21 cellular contexts compared by ENCODE assay signal in genomic region chr12:127381681-127382080, GRCh38.
A peak's percentile ranks its signal among the peaks of the same experiment; 100 is the strongest.
DNase-seq lines count a peak whose midpoint lies in the region; ATAC-seq and TF ChIP-seq lines count a peak whose summit lies in the region.
"Had no signal": no experiment of that assay in that cellular context is flagged by ENCODE, and none has a peak within 500 bp of the region (broad histone marks: within the 10 kb centered on the region; RNA-seq: fewer than 3 reads in every experiment).

No MANE protein-coding gene starts in this region.

- no peaks in the 10 kb centered on the region for H3K79me2 ChIP-seq in Karpas-422 (ENCODE audit: low read length)

- TF ChIP-seq CTCF in MCF 10A (IDR thresholded peaks at IDR 0.05; ENCODE audit: unreplicated experiment) = no peak
- no peak for TF ChIP-seq CTCF in breast epithelium (IDR thresholded peaks at IDR 0.05)
- TF ChIP-seq CTCF in ovary (IDR thresholded peaks at IDR 0.05) = no peak

- H3K27ac Mint-ChIP-seq in MCF 10A (ENCODE audit: low read depth, unreplicated experiment) = no peak overlapping the region
- H3K27ac Mint-ChIP-seq: activated B cell treated with CpG ODN at 0.5 μM for 24 hours; activated CD4-positive, alpha-beta T cell treated with anti-CD3 and anti-CD28 coated beads, Interleukin-2, amount 10 ng/mL, durations not matched to agents 7 days and 5 days; CD4-positive, alpha-beta T cell; endodermal cell; natural killer cell treated with Interleukin-12 subunit alpha and Interleukin-12 subunit beta and Interleukin-15 and Interleukin-18, amount 100 ng/mL, for 72 hours had no signal

- no peak for TF ChIP-seq EP300 in ovary (IDR thresholded peaks at IDR 0.05)

- POLR2A ChIA-PET in MCF 10A (lab: Yijun Ruan, JAX) = no interaction called here

- H3K27me3 ChIP-seq in breast epithelium (peaks cover 0 to 19% of the 10 kb centered on the region in 2 donors), Karpas-422 (ENCODE audit: low read length) (no peaks in the 10 kb centered on the region), ovary (no peaks in the 10 kb centered on the region)

- TF ChIP-seq POLR2A in breast epithelium (IDR thresholded peaks at IDR 0.05) (no peak), ovary (IDR thresholded peaks at IDR 0.05) (no peak)

- no TSS peak for BruUV-seq in MCF 10A (replicated peaks; lab: Mats Ljungman, UMichigan)

- H3K4me3 ChIP-seq in breast epithelium = no peak overlapping the region
- no peak overlapping the region for H3K4me3 ChIP-seq in Karpas-422 (ENCODE audit: low read length)
- no peak overlapping the region for H3K4me3 ChIP-seq in ovary
- H3K4me3 ChIP-seq: body of pancreas, lower lobe of right lung, skin epidermis had no signal

- no peak overlapping the region for H3K27ac ChIP-seq in breast epithelium
- H3K27ac ChIP-seq in Karpas-422 (ENCODE audit: low read length) = no peak overlapping the region
- H3K27ac ChIP-seq in ovary = no peak overlapping the region
- H3K27ac ChIP-seq: body of pancreas, esophagus muscularis mucosa, GM23248, heart right ventricle, lower lobe of right lung, skin epidermis had no signal

- no peaks in the 10 kb centered on the region for H3K36me3 Mint-ChIP-seq in MCF 10A (ENCODE audit: insufficient read depth, unreplicated experiment)
- H3K36me3 Mint-ChIP-seq: natural killer cell treated with Interleukin-12 subunit alpha and Interleukin-12 subunit beta and Interleukin-15 and Interleukin-18, amount 100 ng/mL, for 72 hours had no signal

- H3K9me3 ChIP-seq in breast epithelium (no peaks in the 10 kb centered on the region), Karpas-422 (ENCODE audit: low read length) (no peaks in the 10 kb centered on the region; the same call in 1 of the 2 replicates), ovary (no peaks in the 10 kb centered on the region)
- H3K9me3 ChIP-seq: body of pancreas, esophagus muscularis mucosa, heart right ventricle, lower lobe of right lung had no signal

- H3K9me3 Mint-ChIP-seq in MCF 10A (ENCODE audit: unreplicated experiment) = no peaks in the 10 kb centered on the region
- H3K9me3 Mint-ChIP-seq: activated B cell treated with CpG ODN at 0.5 μM for 24 hours; activated CD4-positive, alpha-beta T cell treated with anti-CD3 and anti-CD28 coated beads, Interleukin-2, amount 10 ng/mL, durations not matched to agents 7 days and 5 days; activated T-cell treated with anti-CD3 and anti-CD28 coated beads, Interleukin-2, amount 50 U/mL, for 4 hours; CD4-positive, alpha-beta T cell; endodermal cell; natural killer cell treated with Interleukin-12 subunit alpha and Interleukin-12 subunit beta and Interleukin-15 and Interleukin-18, amount 100 ng/mL, for 72 hours had no signal

- no peaks in the 10 kb centered on the region for H4K20me1 ChIP-seq in Karpas-422 (ENCODE audit: insufficient read depth, low read depth, low read length)

- no peak overlapping the region for H2AFZ ChIP-seq in Karpas-422 (ENCODE audit: low read length)

- ATAC-seq in HG03095 (IDR thresholded peaks at IDR 0.05; ENCODE audit: unreplicated experiment) = no peak

- 42 to 45% (median 44%) methylated on average over 6 of the region's 6 CpGs for WGBS in ovary, 3 donors

- no peaks in the 10 kb centered on the region for H3K9me2 ChIP-seq in Karpas-422 (replicated peaks; ENCODE audit: insufficient read depth, low read length)

- DNase-seq in MCF 10A (ENCODE audit: unreplicated experiment) = peak; percentile 32
- no peak for DNase-seq in breast epithelium (ENCODE audit: low spot score in 2 of 2)
- peak; percentile 14 for DNase-seq in amniotic epithelial cell (ENCODE audit: low read depth)
- peak; percentile 45 for DNase-seq in kidney tubule cell (ENCODE audit: low spot score)
- DNase-seq in NCI-H2196 (lab: John Stamatoyannopoulos, UW; ENCODE audit: unreplicated experiment) = no peak
- DNase-seq in Karpas-422 = no peak
- no peak for DNase-seq in ovary
- DNase-seq: activated B cell treated with CpG ODN at 0.5 μM for 24 hours; lower lobe of right lung; stimulated activated naive CD4-positive, alpha-beta T cell treated with Interleukin-2 at 50 U/mL for 16 hours had no signal

- H3K4me2 ChIP-seq in Karpas-422 (ENCODE audit: low read depth, low read length, poor library complexity, severe bottlenecking) = no peak overlapping the region

- H3K9ac ChIP-seq in Karpas-422 (ENCODE audit: low read length) = no peak overlapping the region
- H3K9ac ChIP-seq: GM23248 had no signal

- H3K36me3 ChIP-seq in breast epithelium (no peaks in the 10 kb centered on the region), Karpas-422 (ENCODE audit: insufficient read depth, low read length) (no peaks in the 10 kb centered on the region), ovary (no peaks in the 10 kb centered on the region)
- H3K36me3 ChIP-seq: esophagus muscularis mucosa, heart right ventricle, lower lobe of right lung had no signal

- H3K4me1 Mint-ChIP-seq in MCF 10A (ENCODE audit: insufficient read depth, unreplicated experiment) = peaks cover 12% of the 10 kb centered on the region
- H3K4me1 Mint-ChIP-seq: activated B cell treated with CpG ODN at 0.5 μM for 24 hours; activated CD4-positive, alpha-beta T cell treated with anti-CD3 and anti-CD28 coated beads, Interleukin-2, amount 10 ng/mL, durations not matched to agents 7 days and 5 days; endodermal cell had no signal

- intact Hi-C loops in MCF 10A (cut with micrococcal nuclease) = loop anchor here (1.0 to 10.0 kb wide), 6 partner anchors 89 to 1313 kb away; no protein-coding TSS in a partner anchor
- intact Hi-C loops in breast epithelium (cut with DNase I; ENCODE audit: low total_unique reads) = no loop called here
- intact Hi-C loops in ovary (cut with DNase I) = no loop called here

- no peaks in the 10 kb centered on the region for H3K27me3 Mint-ChIP-seq in MCF 10A (ENCODE audit: insufficient read depth, unreplicated experiment)
- H3K27me3 Mint-ChIP-seq: activated B cell treated with CpG ODN at 0.5 μM for 24 hours; activated CD4-positive, alpha-beta T cell treated with anti-CD3 and anti-CD28 coated beads, Interleukin-2, amount 10 ng/mL, durations not matched to agents 7 days and 5 days; CD4-positive, alpha-beta T cell had no signal

- H3K4me3 Mint-ChIP-seq in MCF 10A (ENCODE audit: unreplicated experiment) = no peak overlapping the region
- H3K4me3 Mint-ChIP-seq: activated B cell treated with CpG ODN at 0.5 μM for 24 hours; activated CD4-positive, alpha-beta T cell treated with anti-CD3 and anti-CD28 coated beads, Interleukin-2, amount 10 ng/mL, durations not matched to agents 7 days and 5 days; activated T-cell treated with anti-CD3 and anti-CD28 coated beads, Interleukin-2, amount 50 U/mL, for 4 hours; CD4-positive, alpha-beta T cell; natural killer cell treated with Interleukin-12 subunit alpha and Interleukin-12 subunit beta and Interleukin-15 and Interleukin-18, amount 100 ng/mL, for 72 hours had no signal

- CTCF ChIA-PET in MCF 10A (lab: Yijun Ruan, JAX) = interaction anchor here (0.6 to 3.8 kb wide), 59 partner anchors 8 to 1922 kb away, joined by 3 to 42 read pairs (median 4); no protein-coding TSS in a partner anchor

- H3K4me1 ChIP-seq in breast epithelium = no peaks in the 10 kb centered on the region
- no peaks in the 10 kb centered on the region for H3K4me1 ChIP-seq in Karpas-422 (ENCODE audit: low read length)
- no peaks in the 10 kb centered on the region for H3K4me1 ChIP-seq in ovary (ENCODE audit: insufficient read depth)
- H3K4me1 ChIP-seq: body of pancreas had no signal

Comparison
In these comparisons a context has a peak if more than half of its experiments do, and no peak if none do; other contexts are left out.
1. DNase-seq: peak in MCF 10A (single experiment), amniotic epithelial cell (single experiment) and kidney tubule cell (single experiment); none in breast epithelium (0 of 2), NCI-H2196 (single experiment), Karpas-422 (single experiment) and ovary (0 of 5).